Comparison of ENCODE assay signal across 28 cellular contexts in the genomic region with DNA sequence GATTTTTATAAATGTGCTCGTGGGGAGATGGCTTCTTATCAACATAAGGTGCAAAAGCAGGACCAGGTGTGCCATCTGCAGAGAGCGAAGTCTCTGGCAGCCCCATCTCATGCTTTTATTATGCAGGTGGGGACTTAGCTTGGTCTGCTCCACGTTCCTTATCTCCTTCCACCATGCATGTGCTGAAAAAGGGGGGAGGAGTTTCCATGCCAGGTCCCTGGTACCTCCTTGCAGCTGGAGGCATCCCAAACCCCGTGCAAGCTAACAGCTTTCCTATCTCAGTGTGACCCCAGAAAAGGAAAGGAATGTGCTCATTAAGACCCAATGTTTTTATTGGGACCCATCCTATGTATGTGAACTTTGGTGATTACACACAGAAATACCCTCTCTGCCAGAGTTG.
"Had no signal": no experiment of that assay in that cellular context is flagged by ENCODE, and none has a peak within 500 bp of the region (broad histone marks: within the 10 kb centered on the region; RNA-seq: fewer than 3 reads in every experiment).

No MANE protein-coding gene starts in this region.

- H3K9me3 Mint-ChIP-seq: naive B cell; stimulated activated effector memory CD8-positive, alpha-beta T cell treated with anti-CD3 and anti-CD28 coated beads, Interleukin-12 subunit alpha, Interleukin-12 subunit beta, amount 100 ng/mL, for 72 hours had no signal

- ATAC-seq: foreskin keratinocyte; gastroesophageal sphincter; heart left ventricle; left lobe of liver; mucosa of descending colon; right cardiac atrium; stimulated activated effector memory CD8-positive, alpha-beta T cell treated with anti-CD3 and anti-CD28 coated beads, Interleukin-12 subunit alpha, Interleukin-12 subunit beta, amount 100 ng/mL, for 72 hours; stimulated activated naive CD8-positive, alpha-beta T cell treated with anti-CD3 and anti-CD28 coated beads, Interleukin-15, Interleukin-2, amounts not matched to agents 100 U/mL and 50 U/mL, for 24 hours had no signal

- H3K27me3 Mint-ChIP-seq: naive B cell had no signal

- H3K27ac ChIP-seq: coronary artery, esophagus muscularis mucosa, foreskin keratinocyte, gastroesophageal sphincter, heart left ventricle, hepatocyte, neural progenitor cell, prostate gland, sigmoid colon, testis, tibial nerve, upper lobe of left lung had no signal

- H3K36me3 Mint-ChIP-seq: mesothelial cell of epicardium; naive B cell; neural progenitor cell; stimulated activated effector memory CD8-positive, alpha-beta T cell treated with anti-CD3 and anti-CD28 coated beads, Interleukin-12 subunit alpha, Interleukin-12 subunit beta, amount 100 ng/mL, for 72 hours had no signal

- H3K36me3 ChIP-seq: esophagus muscularis mucosa, gastroesophageal sphincter, heart left ventricle, neural progenitor cell, prostate gland, sigmoid colon, tibial nerve, upper lobe of left lung had no signal

- H3K4me1 ChIP-seq: esophagus muscularis mucosa, foreskin keratinocyte, gastroesophageal sphincter, heart left ventricle, neural progenitor cell, prostate gland, sigmoid colon, testis, tibial nerve, upper lobe of left lung had no signal

- H3K9me3 ChIP-seq: esophagus muscularis mucosa, gastroesophageal sphincter, heart left ventricle, mucosa of descending colon, prostate gland, sigmoid colon, testis, tibial nerve, upper lobe of left lung had no signal

- H3K4me3 Mint-ChIP-seq: mesothelial cell of epicardium; naive B cell; nephron; neural progenitor cell; stimulated activated effector memory CD8-positive, alpha-beta T cell treated with anti-CD3 and anti-CD28 coated beads, Interleukin-12 subunit alpha, Interleukin-12 subunit beta, amount 100 ng/mL, for 72 hours had no signal

- H3K27ac Mint-ChIP-seq: mesothelial cell of epicardium; naive B cell; nephron; neural progenitor cell; stimulated activated effector memory CD8-positive, alpha-beta T cell treated with anti-CD3 and anti-CD28 coated beads, Interleukin-12 subunit alpha, Interleukin-12 subunit beta, amount 100 ng/mL, for 72 hours had no signal

- H3K4me1 Mint-ChIP-seq: mesothelial cell of epicardium, nephron, neural progenitor cell had no signal

- H3K4me3 ChIP-seq: coronary artery, esophagus muscularis mucosa, gastroesophageal sphincter, heart left ventricle, hepatocyte, lung, mucosa of descending colon, neural progenitor cell, prostate gland, sigmoid colon, testis, tibial nerve, upper lobe of left lung had no signal

- H3K27me3 ChIP-seq: foreskin keratinocyte, hepatocyte, neural progenitor cell, testis, tibial nerve, upper lobe of left lung had no signal

- DNase-seq: dermis blood vessel endothelial cell; effector memory CD4-positive, alpha-beta T cell; foreskin keratinocyte; heart left ventricle; kidney; mesenchymal stem cell; mucosa of descending colon; naive B cell; right cardiac atrium; sigmoid colon; stimulated activated CD4-positive, alpha-beta T cell treated with anti-CD3 and anti-CD28 coated beads, Interleukin-2, amount 100 ng/mL, for 24 hours; stimulated activated CD4-positive, alpha-beta T cell treated with anti-CD3 and anti-CD28 coated beads, Interleukin-4, amount 100 ng/mL, for 24 hours; stimulated activated naive CD8-positive, alpha-beta T cell treated with anti-CD3 and anti-CD28 coated beads, Interleukin-15, Interleukin-2, amounts not matched to agents 100 U/mL and 50 U/mL, for 24 hours; substantia nigra; testis; upper lobe of left lung had no signal
